13 cellular contexts compared by ENCODE assay signal in genomic region chr11:36015806-36016205, GRCh38.
A peak's percentile ranks its signal among the peaks of the same experiment; 100 is the strongest.
DNase-seq lines count a peak whose midpoint lies in the region; ATAC-seq and TF ChIP-seq lines count a peak whose summit lies in the region.
"Had no signal": no experiment of that assay in that cellular context is flagged by ENCODE, and none has a peak within 500 bp of the region (broad histone marks: within the 10 kb centered on the region; RNA-seq: fewer than 3 reads in every experiment).

No MANE protein-coding gene starts in this region.

- H3K4me3 Mint-ChIP-seq in endothelial cell (ENCODE audit: unreplicated experiment): no peak overlapping the region
- H3K4me3 Mint-ChIP-seq: activated CD4-positive, alpha-beta memory T cell treated with anti-CD3 and anti-CD28 coated beads for 36 hours; activated T-helper 17 cell treated with anti-CD3 and anti-CD28 coated beads, Interleukin-2, amount 50 U/mL, for 72 hours had no signal

- no peaks in the 10 kb centered on the region for H3K4me1 Mint-ChIP-seq in endothelial cell (ENCODE audit: unreplicated experiment)
- H3K4me1 Mint-ChIP-seq: activated T-helper 17 cell treated with anti-CD3 and anti-CD28 coated beads, Interleukin-2, amount 50 U/mL, for 72 hours had no signal

- H3K27ac Mint-ChIP-seq in endothelial cell (ENCODE audit: unreplicated experiment): no peak overlapping the region
- H3K27ac Mint-ChIP-seq: activated CD4-positive, alpha-beta memory T cell treated with anti-CD3 and anti-CD28 coated beads for 36 hours; activated T-helper 17 cell treated with anti-CD3 and anti-CD28 coated beads, Interleukin-2, amount 50 U/mL, for 72 hours had no signal

- TF ChIP-seq CTCF in endothelial cell (IDR thresholded peaks at IDR 0.05; ENCODE audit: unreplicated experiment): no peak

- intact Hi-C loops in Right ventricle myocardium superior (cut with DNase I) (no loop called here), posterior cingulate gyrus (cut with DNase I) (no loop called here)

- no peaks in the 10 kb centered on the region for H3K9me3 Mint-ChIP-seq in endothelial cell (ENCODE audit: unreplicated experiment)
- H3K9me3 Mint-ChIP-seq: activated CD4-positive, alpha-beta memory T cell treated with anti-CD3 and anti-CD28 coated beads for 36 hours; activated T-helper 17 cell treated with anti-CD3 and anti-CD28 coated beads, Interleukin-2, amount 50 U/mL, for 72 hours had no signal

- ATAC-seq in Right ventricle myocardium superior (ENCODE audit: poor library complexity): peak; percentile 76
- ATAC-seq in GM18498 (IDR thresholded peaks at IDR 0.05; ENCODE audit: unreplicated experiment): no peak
- ATAC-seq: activated T-helper 17 cell treated with anti-CD3 and anti-CD28 coated beads, Interleukin-2, amount 50 U/mL, for 72 hours had no signal

- H3K27me3 Mint-ChIP-seq in endothelial cell (ENCODE audit: unreplicated experiment): no peaks in the 10 kb centered on the region

- peak; percentile 73 for DNase-seq in Ammon's horn (ENCODE audit: low spot score)
- peak in 46 of 58 donors; percentile 8 to 79 (median 42) for DNase-seq in anterior cingulate cortex (lab: John Stamatoyannopoulos, UW)
- peak; percentile 72 for DNase-seq in Right ventricle myocardium superior
- DNase-seq in posterior cingulate gyrus: peak in 7 of 10 donors; percentile 22 to 71 (median 42)
- DNase-seq in NK-92 (lab: John Stamatoyannopoulos, UW; ENCODE audit: unreplicated experiment): no peak
- DNase-seq in germinal center (ENCODE audit: low spot score): no peak
- DNase-seq in endothelial cell (ENCODE audit: low spot score): no peak
- DNase-seq: activated CD4-positive, alpha-beta memory T cell treated with anti-CD3 and anti-CD28 coated beads for 36 hours; KBM-7; NCI-H1092 treated with DMSO at 0.1 percent for 48 hours; SK-N-SH had no signal

- H3K36me3 Mint-ChIP-seq in endothelial cell (ENCODE audit: low read depth, unreplicated experiment): no peaks in the 10 kb centered on the region
- H3K36me3 Mint-ChIP-seq: activated CD4-positive, alpha-beta memory T cell treated with anti-CD3 and anti-CD28 coated beads for 36 hours had no signal

Comparison
In these comparisons a context has a peak if more than half of its experiments do, and no peak if none do; other contexts are left out.
1. DNase-seq: peak in Ammon's horn (single experiment), anterior cingulate cortex (46 of 58), Right ventricle myocardium superior (single experiment) and posterior cingulate gyrus (7 of 10); none in NK-92 (single experiment), germinal center (single experiment) and endothelial cell (single experiment).